15 cellular contexts compared by ENCODE assay signal in the genomic region with DNA sequence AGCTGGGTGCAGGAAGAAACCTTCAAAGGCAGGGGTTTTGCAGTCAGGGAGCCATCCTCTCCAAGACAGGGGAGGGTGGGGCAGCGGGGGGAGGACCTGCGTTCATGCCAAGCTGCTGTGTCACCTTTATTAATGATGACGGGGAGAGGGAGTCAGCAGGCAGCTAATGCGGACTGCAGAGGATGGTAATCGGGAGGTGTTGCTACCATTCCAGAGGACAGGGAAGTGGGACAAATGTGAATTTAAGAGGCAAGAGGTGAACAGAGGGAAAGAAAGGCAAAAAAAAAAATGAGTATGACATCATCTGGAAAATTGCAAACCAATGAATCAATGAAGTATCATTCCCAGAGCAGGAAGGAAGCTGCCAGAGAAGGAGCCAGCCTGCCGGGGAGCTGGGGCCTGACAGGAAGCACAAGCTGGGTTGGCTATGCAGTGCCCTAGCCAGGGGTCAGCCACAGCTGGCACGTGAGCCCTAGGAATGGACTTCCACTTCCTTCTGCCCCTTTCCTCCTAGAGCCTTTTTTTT. TPM values are rescaled to one million over a fixed set of nuclear protein-coding genes. Genes with fewer than 3 reads are reported as not detected.
A peak's percentile ranks its signal among the peaks of the same experiment; 100 is the strongest.
DNase-seq lines count a peak whose midpoint lies in the region; ATAC-seq and TF ChIP-seq lines count a peak whose summit lies in the region.
"Had no signal": no experiment of that assay in that cellular context is flagged by ENCODE, and none has a peak within 500 bp of the region (broad histone marks: within the 10 kb centered on the region; RNA-seq: fewer than 3 reads in every experiment).

No MANE protein-coding gene starts in this region.

- no peak overlapping the region for H3K14ac ChIP-seq in mesenchymal stem cell (ENCODE audit: low read length in 2 of 2)

- H2BK15ac ChIP-seq in mesenchymal stem cell (ENCODE audit: low read depth, poor library complexity, severe bottlenecking), result no peak overlapping the region

- H3K4me1 ChIP-seq in mesenchymal stem cell (ENCODE audit: control insufficient read depth, insufficient read depth, low read depth, low read length) (peaks cover 6% of the 10 kb centered on the region), BE2C (no peaks in the 10 kb centered on the region)
- H3K4me1 ChIP-seq: tibial artery had no signal

- H3K4me3 ChIP-seq in mesenchymal stem cell (ENCODE audit: insufficient read depth in 1 of 2, low read depth in 1 of 2, low read length in 2 of 2) (no peak overlapping the region), BE2C (ENCODE audit: low read depth, low read length) (no peak overlapping the region)
- H3K4me3 ChIP-seq: tibial artery had no signal

- ATAC-seq in GM21381 (IDR thresholded peaks at IDR 0.05; ENCODE audit: unreplicated experiment) (no peak), HG03378 (IDR thresholded peaks at IDR 0.05; ENCODE audit: unreplicated experiment) (no peak)

- peak overlapping the region; percentile 72 for H3K27ac ChIP-seq in mesenchymal stem cell (ENCODE audit: low read length, poor library complexity, severe bottlenecking)
- H3K27ac ChIP-seq: tibial artery had no signal

- no peaks in the 10 kb centered on the region for H3K27me3 ChIP-seq in mesenchymal stem cell (ENCODE audit: control insufficient read depth in 1 of 2, insufficient read depth in 1 of 2, low read length in 2 of 2)
- no peaks in the 10 kb centered on the region for H3K27me3 ChIP-seq in BE2C

- no peak overlapping the region for H2AK5ac ChIP-seq in mesenchymal stem cell (ENCODE audit: low read length, severe bottlenecking)

- peak overlapping the region; percentile 45 for H4K8ac ChIP-seq in mesenchymal stem cell (ENCODE audit: low read length)

- no peak overlapping the region for H3K23ac ChIP-seq in mesenchymal stem cell (ENCODE audit: low read length in 2 of 2)

- peak overlapping the region; percentile 46 to 77 for H3K18ac ChIP-seq in mesenchymal stem cell (ENCODE audit: low read depth in 1 of 2, low read length in 2 of 2)

- peak overlapping the region; percentile 54 for H3K4me2 ChIP-seq in mesenchymal stem cell (ENCODE audit: low read length, poor library complexity, severe bottlenecking)

- no peak overlapping the region for H4K91ac ChIP-seq in mesenchymal stem cell (ENCODE audit: low read length)

- no peak overlapping the region for H2AFZ ChIP-seq in mesenchymal stem cell (ENCODE audit: low read depth, low read length)

- H3K79me1 ChIP-seq in mesenchymal stem cell (replicated peaks; ENCODE audit: low read length, poor library complexity, severe bottlenecking), result peaks cover 29% of the 10 kb centered on the region

- H3K36me3 ChIP-seq in mesenchymal stem cell (ENCODE audit: control insufficient read depth in 1 of 2, insufficient read depth in 2 of 2, low read depth in 1 of 2, low read length in 2 of 2) (peaks cover 0 to 3% of the 10 kb centered on the region in 2 experiments), BE2C (no peaks in the 10 kb centered on the region)
- H3K36me3 ChIP-seq: tibial artery had no signal

- DNase-seq in AG08396 (ENCODE audit: low spot score), result peak; percentile 77
- DNase-seq in M059J (ENCODE audit: low read depth), result peak; percentile 95
- DNase-seq in dermis microvascular lymphatic vessel endothelial cell (ENCODE audit: low read depth in 2 of 2), result peak; percentile 74 to 86
- peak; percentile 90 for DNase-seq in mesenchymal stem cell
- DNase-seq in RPMI8226, result no peak
- DNase-seq in BE2C, result no peak
- DNase-seq: activated naive CD4-positive, alpha-beta T cell treated with anti-CD3 and anti-CD28 coated beads, Interleukin-2, amount 50 U/mL, for 16 hours; COR-L47; hypothalamus; NCI-H1417 treated with DMSO at 0.1 percent for 48 hours; T-helper 1 cell had no signal

- no peaks in the 10 kb centered on the region for H3K9me3 ChIP-seq in mesenchymal stem cell (ENCODE audit: control insufficient read depth, low read length)
- H3K9me3 ChIP-seq in BE2C, result no peaks in the 10 kb centered on the region
- H3K9me3 ChIP-seq: tibial artery had no signal

- peak overlapping the region; percentile 74 for H3K9ac ChIP-seq in mesenchymal stem cell (ENCODE audit: low read length)

- H2BK12ac ChIP-seq in mesenchymal stem cell (ENCODE audit: low read length in 2 of 2), result peak overlapping the region in 1 of 2 experiments; percentile 86

- no peak overlapping the region for H3K4ac ChIP-seq in mesenchymal stem cell (ENCODE audit: low read depth in 1 of 2, low read length in 2 of 2)

- no peak overlapping the region for H2BK120ac ChIP-seq in mesenchymal stem cell (ENCODE audit: low read depth, low read length)

- WGBS in mesenchymal stem cell, result 1% methylated on average over 7 of the region's 7 CpGs

- TF ChIP-seq CTCF in BE2C (IDR thresholded peaks at IDR 0.05; ENCODE audit: low read depth, low read length), result no peak

- peak overlapping the region; percentile 35 for H2BK5ac ChIP-seq in mesenchymal stem cell (ENCODE audit: low read depth, low read length, poor library complexity, severe bottlenecking)

RNA-seq across cellular contexts. Expression of gene INSYN2B, which starts 9.3 kb away (rescaled TPM):
- 47.0 and 70.7 TPM in 2 replicates for total RNA-seq in M059J (2014; rRNA removed; shearing (Covaris generic))
- total RNA-seq in dermis microvascular lymphatic vessel endothelial cell, result 1.4 and 2.4 TPM in 2 replicates
- polyA plus RNA-seq in mesenchymal stem cell (2013, experiment 1 of 2), result 10.6 TPM
- 10.6 TPM for polyA plus RNA-seq in mesenchymal stem cell (2013, experiment 2 of 2)
- polyA plus RNA-seq in BE2C (2012; ENCODE audit: insufficient read depth, insufficient read length, low read depth), result 2.3 TPM
- total RNA-seq: skeletal muscle tissue had no signal

Comparison
In these comparisons a context has a peak if more than half of its experiments do, and no peak if none do; other contexts are left out.
1. DNase-seq: peak in AG08396 (single experiment), M059J (single experiment), dermis microvascular lymphatic vessel endothelial cell (2 of 2) and mesenchymal stem cell (single experiment); none in RPMI8226 (single experiment) and BE2C (single experiment).
2. RNA of gene INSYN2B, which starts 9.3 kb away (total RNA-seq): 47.0 to 70.7 TPM in M059J; 1.4 to 2.4 TPM in dermis microvascular lymphatic vessel endothelial cell; every median in the first group is over 10 times any median in the second.